Comparison of ENCODE assay signal across 3 cellular contexts in genomic region chr13:103903790-103904189, GRCh38.
"Had no signal": no experiment of that assay in that cellular context is flagged by ENCODE, and none has a peak within 500 bp of the region (broad histone marks: within the 10 kb centered on the region; RNA-seq: fewer than 3 reads in every experiment).

No MANE protein-coding gene starts in this region.

- DNase-seq: GDM1, GF-D8 had no signal

- H3K4me3 ChIP-seq: GM12878 had no signal

- ATAC-seq: GM12878 had no signal
